Comparison of ENCODE assay signal across 14 cellular contexts in the genomic region with DNA sequence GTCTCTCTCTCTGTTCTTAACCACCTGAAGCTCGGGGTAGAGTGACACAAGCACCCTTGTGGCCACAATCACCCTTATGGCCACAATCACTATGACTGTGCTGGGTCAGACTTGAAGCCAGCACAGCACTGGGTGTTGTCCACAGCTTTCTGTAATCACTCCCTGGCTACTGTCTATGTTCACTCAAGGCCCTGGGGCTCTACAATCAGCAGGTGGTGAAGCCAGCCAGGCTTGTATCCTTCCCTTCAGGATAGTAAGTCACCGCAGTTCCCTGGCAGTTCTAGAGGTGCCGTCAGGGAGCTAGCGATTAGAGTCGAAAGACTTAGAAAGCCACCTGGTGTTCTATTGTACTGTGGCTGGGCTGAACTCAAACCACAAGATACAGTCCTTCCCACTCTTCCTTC. TPM values are rescaled to one million over a fixed set of nuclear protein-coding genes. Genes with fewer than 3 reads are reported as not detected.
DNase-seq lines count a peak whose midpoint lies in the region; ATAC-seq and TF ChIP-seq lines count a peak whose summit lies in the region.
"Had no signal": no experiment of that assay in that cellular context is flagged by ENCODE, and none has a peak within 500 bp of the region (broad histone marks: within the 10 kb centered on the region; RNA-seq: fewer than 3 reads in every experiment).

No MANE protein-coding gene starts in this region.

- no peak for TF ChIP-seq CTCF in coronary artery (IDR thresholded peaks at IDR 0.05)

- no peak for DNase-seq in left lobe of liver (ENCODE audit: low spot score)
- DNase-seq in NCI-H128 (lab: John Stamatoyannopoulos, UW; ENCODE audit: unreplicated experiment), result no peak
- no peak for DNase-seq in stimulated activated naive CD4-positive, alpha-beta T cell treated with Interleukin-2 at 50 U/mL for 16 hours (lab: John Stamatoyannopoulos, UW)
- no peak for DNase-seq in NCI-H1105 treated with DMSO at 0.1 percent for 48 hours (lab: John Stamatoyannopoulos, UW)
- DNase-seq in coronary artery (ENCODE audit: low spot score), result no peak
- DNase-seq: activated CD4-positive, CD25-positive, alpha-beta regulatory T cell; activated effector memory CD4-positive, alpha-beta T cell treated with anti-CD3 and anti-CD28 coated beads, Interleukin-2, amount 50 U/mL, for 16 hours; DND-41; mesenchymal stem cell; NCI-H1092; right lobe of liver had no signal

- ATAC-seq in GM19328 (IDR thresholded peaks at IDR 0.05; ENCODE audit: unreplicated experiment) (peak; percentile 78), HG02610 (IDR thresholded peaks at IDR 0.05; ENCODE audit: unreplicated experiment) (peak; percentile 99), HG03432 (IDR thresholded peaks at IDR 0.05; ENCODE audit: unreplicated experiment) (peak; percentile 93), left lobe of liver (peak; percentile 9)

- H3K27ac ChIP-seq in coronary artery, result no peak overlapping the region
- H3K27ac ChIP-seq: right lobe of liver had no signal

- H3K4me3 ChIP-seq in coronary artery, result no peak overlapping the region
- H3K4me3 ChIP-seq: right lobe of liver had no signal

RNA-seq across cellular contexts. Expression of a gene that starts 44.2 kb away (rescaled TPM):
- total RNA-seq in left lobe of liver, result 43.2 TPM

Comparison
In these comparisons a context has a peak if more than half of its experiments do, and no peak if none do; other contexts are left out.
1. ATAC-seq: peak in every context shown above with its lines; median percentile 99 in HG02610; 93 in HG03432; 78 in GM19328; 9 in left lobe of liver.